In genomic region chr16:71845639-71846431, GRCh38 we compare ENCODE assay signal across 1 cellular context.
TF ChIP-seq lines count a peak whose summit lies in the region.

Gene ATXN1L, plus strand, starts transcription at chr16:71845976. Its CDS starts 3,765 bp downstream, at chr16:71849741.

TF ChIP-seq in K562, 482 proteins besides CTCF, POLR2A, EP300 and RAD21 (continued from another document and continues in another):
- TF ChIP-seq ZBTB40 (IDR thresholded peaks at IDR 0.05), result peak; percentile 71; the same call in 1 of the 2 replicates
- TF ChIP-seq ZBTB40 (CRISPR knock-in tag; IDR thresholded peaks at IDR 0.05), result no peak
- no peak for TF ChIP-seq ELF2 (CRISPR knock-in tag; IDR thresholded peaks at IDR 0.05)
- no peak for TF ChIP-seq ZNF77 (CRISPR knock-in tag; IDR thresholded peaks at IDR 0.05)
- TF ChIP-seq PTRF (tag; IDR thresholded peaks at IDR 0.05), result no peak
- no peak for TF ChIP-seq ZNF431 (CRISPR knock-in tag; IDR thresholded peaks at IDR 0.05)
- TF ChIP-seq ZNF316 (IDR thresholded peaks at IDR 0.05), result no peak
- TF ChIP-seq ZBTB12 (CRISPR knock-in tag; IDR thresholded peaks at IDR 0.05), result peak; percentile 99
- no peak for TF ChIP-seq ZZZ3 (IDR thresholded peaks at IDR 0.05)
- no peak for TF ChIP-seq IRF1 (CRISPR knock-in tag; IDR thresholded peaks at IDR 0.05; ENCODE audit: borderline replicate concordance)
- TF ChIP-seq ZNF609 (CRISPR knock-in tag; IDR thresholded peaks at IDR 0.05; ENCODE audit: borderline replicate concordance), result no peak
- no peak for TF ChIP-seq HLTF (IDR thresholded peaks at IDR 0.05)
- TF ChIP-seq NKRF (IDR thresholded peaks at IDR 0.05; ENCODE audit: borderline replicate concordance), result no peak
- TF ChIP-seq KHSRP (IDR thresholded peaks at IDR 0.05), result peak; percentile 93
- TF ChIP-seq SNIP1 (IDR thresholded peaks at IDR 0.05; ENCODE audit: low read depth), result no peak
- peak in 2 of 3 experiments; percentile 44 to 93; a peak in 3 of 6 replicates for TF ChIP-seq ZBTB11 (CRISPR knock-in tag; IDR thresholded peaks at IDR 0.05)
- TF ChIP-seq ZNF695 (CRISPR knock-in tag; IDR thresholded peaks at IDR 0.05), result no peak
- TF ChIP-seq ZNF12 (CRISPR knock-in tag; IDR thresholded peaks at IDR 0.05), result no peak
- TF ChIP-seq ETS1 (conservative IDR thresholded peaks at IDR 0.05; ENCODE audit: control insufficient read depth, low read depth, low read length), result peak; percentile 79; the same call in 1 of the 2 replicates
- no peak for TF ChIP-seq GATAD2B (IDR thresholded peaks at IDR 0.05; ENCODE audit: borderline replicate concordance)
- no peak for TF ChIP-seq MCM7 (IDR thresholded peaks at IDR 0.05)
- TF ChIP-seq POLR2H (tag; IDR thresholded peaks at IDR 0.05; ENCODE audit: low read depth), result peak; percentile 72
- TF ChIP-seq HOMEZ (CRISPR knock-in tag; IDR thresholded peaks at IDR 0.05), result no peak
- TF ChIP-seq E4F1 (CRISPR knock-in tag; IDR thresholded peaks at IDR 0.05; ENCODE audit: borderline replicate concordance), result no peak
- TF ChIP-seq NR2C2 (CRISPR knock-in tag; IDR thresholded peaks at IDR 0.05), result no peak
- TF ChIP-seq NR2C2 (tag; IDR thresholded peaks at IDR 0.05), result peak; percentile 88
